22 cellular contexts compared by ENCODE assay signal in the genomic region with DNA sequence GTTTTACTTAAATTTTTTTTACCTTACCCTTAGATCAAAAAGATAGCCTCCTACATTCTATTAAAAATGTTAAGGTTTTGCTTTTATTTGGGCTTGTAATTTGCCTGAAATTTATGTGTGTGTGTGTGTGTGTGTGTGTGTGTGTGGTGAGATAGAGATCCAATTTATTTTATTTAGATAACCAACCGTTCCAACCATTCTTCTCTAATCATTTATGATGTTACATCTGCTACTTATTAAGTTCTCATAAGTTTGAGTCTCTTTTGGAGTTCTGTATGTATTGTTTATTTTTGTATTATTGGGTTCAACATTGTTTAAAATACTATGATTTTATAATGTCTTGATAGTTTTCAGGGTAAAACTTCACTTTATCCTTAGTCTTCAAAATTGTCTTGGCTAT.
DNase-seq lines count a peak whose midpoint lies in the region; ATAC-seq, FAIRE-seq and TF ChIP-seq lines count a peak whose summit lies in the region.
"Had no signal": no experiment of that assay in that cellular context is flagged by ENCODE, and none has a peak within 500 bp of the region (broad histone marks: within the 10 kb centered on the region; RNA-seq: fewer than 3 reads in every experiment).

No MANE protein-coding gene starts in this region.

- in situ Hi-C loops in K562 (cut with MboI) = no loop called here

- no peak for ATAC-seq in HCT116
- ATAC-seq in K562 = no peak
- ATAC-seq in GM18498 (IDR thresholded peaks at IDR 0.05; ENCODE audit: unreplicated experiment) = no peak
- ATAC-seq in psoas muscle = no peak
- ATAC-seq: CD8-positive, alpha-beta T cell; GM12878 had no signal

- BruUV-seq in HCT116 (replicated peaks; lab: Mats Ljungman, UMichigan) = no TSS peak
- BruUV-seq in K562 (replicated peaks; lab: Mats Ljungman, UMichigan) = no TSS peak

- H3K4me3 ChIP-seq in HCT116 (replicated peaks in 1 of 2; ENCODE audit: low read depth in 1 of 2, low read length in 2 of 2) (no peak overlapping the region), K562 (no peak overlapping the region), psoas muscle (no peak overlapping the region)
- H3K4me3 ChIP-seq: BLaER1, GM12878, GM23248 had no signal

- H3K4me1 ChIP-seq in HCT116 (ENCODE audit: control insufficient read depth in 1 of 2, insufficient read depth in 2 of 2, low read length in 2 of 2) (no peaks in the 10 kb centered on the region), K562 (replicated peaks in 1 of 2; ENCODE audit: control insufficient read depth in 2 of 2, insufficient read depth in 2 of 2, low read length in 2 of 2) (no peaks in the 10 kb centered on the region; a peak in 1 of 5 replicates), psoas muscle (no peaks in the 10 kb centered on the region)
- H3K4me1 ChIP-seq: BLaER1, Caco-2 had no signal

- no peak for DNase-seq in HCT116 (ENCODE audit: low read depth, low spot score)
- no peak for DNase-seq in K562 (ENCODE audit: extremely low read depth in 1 of 4, low spot score in 3 of 4)
- DNase-seq in fibroblast of peridontal ligament (ENCODE audit: extremely low read depth) = peak; percentile 65
- DNase-seq in amniotic stem cell (lab: John Stamatoyannopoulos, UW) = no peak
- DNase-seq in occipital lobe (lab: John Stamatoyannopoulos, UW) = no peak
- DNase-seq in psoas muscle = no peak
- DNase-seq: Caco-2; CD4-positive, CD25-positive, alpha-beta regulatory T cell; CD8-positive, alpha-beta T cell; DMS153; DND-41; EL; GDM1; GM23248; H7; HCEC 1CT had no signal

- H2AFZ ChIP-seq in HCT116 (ENCODE audit: low read depth, low read length, poor library complexity, severe bottlenecking) (peak overlapping the region; percentile 0), K562 (ENCODE audit: low read depth, low read length) (no peak overlapping the region)
- H2AFZ ChIP-seq: GM23248 had no signal

- H4K20me1 ChIP-seq in HCT116 (ENCODE audit: insufficient read depth) (no peaks in the 10 kb centered on the region), K562 (replicated peaks; ENCODE audit: control insufficient read depth, insufficient read depth, low read length) (no peaks in the 10 kb centered on the region)
- H4K20me1 ChIP-seq: BLaER1 had no signal

- POLR2A ChIA-PET in HCT116 (lab: Charles Lee) = no interaction called here
- POLR2A ChIA-PET in K562 (lab: Yijun Ruan, JAX) = no interaction called here

- RAD21 ChIA-PET in HCT116 (lab: Charles Lee; ENCODE audit: low non-redundant PET in 1 of 2, low total read pairs in 2 of 2, uncharacterized antibody in 2 of 2, unreplicated experiment in 2 of 2) = no interaction called here

- H3K4me2 ChIP-seq in HCT116 (ENCODE audit: low read length) = no peak overlapping the region
- no peak overlapping the region for H3K4me2 ChIP-seq in K562 (ENCODE audit: insufficient read depth, low read length)
- H3K4me2 ChIP-seq: BLaER1 had no signal

- no peaks in the 10 kb centered on the region for H3K36me3 ChIP-seq in HCT116 (ENCODE audit: control insufficient read depth in 1 of 2, insufficient read depth in 2 of 2, low read length in 2 of 2)
- no peaks in the 10 kb centered on the region for H3K36me3 ChIP-seq in K562 (ENCODE audit: control insufficient read depth, insufficient read depth, low read length)
- H3K36me3 ChIP-seq in psoas muscle (ENCODE audit: insufficient read depth in 1 of 2, low read depth in 1 of 2) = no peaks in the 10 kb centered on the region
- H3K36me3 ChIP-seq: BLaER1 had no signal

- H3K9me2 ChIP-seq in HCT116 (ENCODE audit: insufficient read depth) = no peaks in the 10 kb centered on the region; the same call in 1 of the 2 replicates

- no peak overlapping the region for H3K9ac ChIP-seq in HCT116 (ENCODE audit: low read length)
- H3K9ac ChIP-seq in K562 (ENCODE audit: insufficient read depth in 1 of 2, low read depth in 2 of 2, low read length in 2 of 2) = no peak overlapping the region
- H3K9ac ChIP-seq: BLaER1, GM23248 had no signal

- intact Hi-C loops in HCT116 (cut with micrococcal nuclease) (no loop called here), K562 (cut with micrococcal nuclease) (no loop called here), psoas muscle (cut with DNase I) (loop anchor here in 1 of 2 donors (10.0 kb wide), 1 partner anchor 423 kb away; no protein-coding TSS in a partner anchor)

- TF ChIP-seq RAD21 in HCT116 (IDR thresholded peaks at IDR 0.05; ENCODE audit: low read depth) (no peak), K562 (CRISPR knock-in tag; conservative IDR thresholded peaks at IDR 0.05 in 1 of 2, IDR thresholded peaks at IDR 0.05 in 1 of 2) (no peak)

- CTCF ChIA-PET in HCT116 (lab: Charles Lee) = no interaction called here
- CTCF ChIA-PET in K562 (lab: Yijun Ruan, JAX; ENCODE audit: low intra/inter-chr PET ratio) = no interaction called here

- H3K9me3 ChIP-seq in HCT116 (ENCODE audit: control insufficient read depth in 1 of 2, insufficient read depth in 1 of 2, low read depth in 1 of 2, low read length in 2 of 2) (peaks cover 0 to 3% of the 10 kb centered on the region in 2 experiments; a peak in 1 of 4 replicates), K562 (replicated peaks; ENCODE audit: control insufficient read depth, insufficient read depth, low read depth, low read length) (no peaks in the 10 kb centered on the region), psoas muscle (peaks cover 7% of the 10 kb centered on the region)

- H3K79me2 ChIP-seq in HCT116 (ENCODE audit: insufficient read depth, low read length) = no peaks in the 10 kb centered on the region
- H3K79me2 ChIP-seq in K562 (ENCODE audit: control insufficient read depth, insufficient read depth, low read length) = no peaks in the 10 kb centered on the region

- H3K27me3 ChIP-seq in HCT116 (ENCODE audit: insufficient read depth, low read length) = no peaks in the 10 kb centered on the region
- no peaks in the 10 kb centered on the region for H3K27me3 ChIP-seq in K562 (ENCODE audit: control insufficient read depth in 2 of 2, insufficient read depth in 2 of 2, low read length in 2 of 2)
- peaks cover 0 to 2% (median 0%) of the 10 kb centered on the region in 3 donors for H3K27me3 ChIP-seq in psoas muscle (ENCODE audit: insufficient read depth in 3 of 3, low read length in 2 of 3)
- H3K27me3 ChIP-seq: BLaER1 had no signal

- TF ChIP-seq CTCF in HCT116 (IDR thresholded peaks at IDR 0.05 in 2 of 3, conservative IDR thresholded peaks at IDR 0.05 in 1 of 3; ENCODE audit: borderline replicate concordance in 1 of 3, insufficient read depth in 1 of 3, low read depth in 2 of 3, low read length in 2 of 3) (no peak), K562 (IDR thresholded peaks at IDR 0.05 in 2 of 3, conservative IDR thresholded peaks at IDR 0.05 in 1 of 3; ENCODE audit: insufficient read depth in 2 of 3, low read depth in 1 of 3, low read length in 3 of 3) (no peak), psoas muscle (IDR thresholded peaks at IDR 0.05) (no peak)

- no peak for FAIRE-seq in K562 (lab: Jason Lieb, UNC)
- FAIRE-seq: GM12878, GM18507, H1 had no signal

- 0% methylated on average over 1 of the region's 1 CpG for WGBS in K562 (ENCODE audit: insufficient coverage, low coverage, missing lambda C conversion rate)
- 67 to 75% (median 68%) methylated on average over 1 of the region's 1 CpG for WGBS in psoas muscle, 3 donors

- H3K9me1 ChIP-seq in K562 (ENCODE audit: control insufficient read depth, insufficient read depth, low read length) = no peaks in the 10 kb centered on the region

- TF ChIP-seq POLR2A in HCT116 (IDR thresholded peaks at IDR 0.05; ENCODE audit: borderline replicate concordance, extremely low read depth, insufficient read depth, insufficient read length) (no peak), K562 (conservative IDR thresholded peaks at IDR 0.05) (no peak)

- no peak for TF ChIP-seq EP300 in K562 (IDR thresholded peaks at IDR 0.05; ENCODE audit: low read length)

- no peak overlapping the region for H3K27ac ChIP-seq in HCT116 (ENCODE audit: low read depth, low read length)
- H3K27ac ChIP-seq in K562 (ENCODE audit: extremely low read depth, low read depth, low read length) = no peak overlapping the region
- H3K27ac ChIP-seq in psoas muscle = no peak overlapping the region
- H3K27ac ChIP-seq: BLaER1, C4-2B, GM23248 had no signal

TF ChIP-seq in HCT116, 20 proteins besides CTCF, POLR2A, EP300 and RAD21 (continues in another document):
- no peak for TF ChIP-seq CEBPB (IDR thresholded peaks at IDR 0.05; ENCODE audit: low read depth)

TF ChIP-seq in K562, 482 proteins besides CTCF, POLR2A, EP300 and RAD21:
- no peak for TF ChIP-seq DPF2 (IDR thresholded peaks at IDR 0.05)
- TF ChIP-seq, protein P1, sequence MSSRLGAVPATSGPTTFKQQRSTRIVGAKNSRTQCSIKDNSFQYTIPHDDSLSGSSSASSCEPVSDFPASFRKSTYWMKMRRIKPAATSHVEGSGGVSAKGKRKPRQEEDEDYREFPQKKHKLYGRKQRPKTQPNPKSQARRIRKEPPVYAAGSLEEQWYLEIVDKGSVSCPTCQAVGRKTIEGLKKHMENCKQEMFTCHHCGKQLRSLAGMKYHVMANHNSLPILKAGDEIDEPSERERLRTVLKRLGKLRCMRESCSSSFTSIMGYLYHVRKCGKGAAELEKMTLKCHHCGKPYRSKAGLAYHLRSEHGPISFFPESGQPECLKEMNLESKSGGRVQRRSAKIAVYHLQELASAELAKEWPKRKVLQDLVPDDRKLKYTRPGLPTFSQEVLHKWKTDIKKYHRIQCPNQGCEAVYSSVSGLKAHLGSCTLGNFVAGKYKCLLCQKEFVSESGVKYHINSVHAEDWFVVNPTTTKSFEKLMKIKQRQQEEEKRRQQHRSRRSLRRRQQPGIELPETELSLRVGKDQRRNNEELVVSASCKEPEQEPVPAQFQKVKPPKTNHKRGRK (tag; IDR thresholded peaks at IDR 0.05) = peak; percentile 19; the same call in 1 of the 2 replicates
